17 cellular contexts compared by ENCODE assay signal in genomic region chr4:95358320-95358889, GRCh38.
DNase-seq lines count a peak whose midpoint lies in the region; ATAC-seq and TF ChIP-seq lines count a peak whose summit lies in the region.
"Had no signal": no experiment of that assay in that cellular context is flagged by ENCODE, and none has a peak within 500 bp of the region (broad histone marks: within the 10 kb centered on the region; RNA-seq: fewer than 3 reads in every experiment).

No MANE protein-coding gene starts in this region.

- H3K9me3 ChIP-seq in upper lobe of right lung (no peaks in the 10 kb centered on the region), colonic mucosa (no peaks in the 10 kb centered on the region)

- H3K4me1 ChIP-seq in upper lobe of right lung (peaks cover 20% of the 10 kb centered on the region), colonic mucosa (no peaks in the 10 kb centered on the region)

- intact Hi-C loops in upper lobe of right lung (cut with DNase I) (no loop called here), colonic mucosa (cut with DNase I) (no loop called here)

- peaks cover 48% of the 10 kb centered on the region for H3K4me1 Mint-ChIP-seq in mesothelial cell of epicardium
- H3K4me1 Mint-ChIP-seq: B cell; CD4-positive, CD25-positive, alpha-beta regulatory T cell had no signal

- no peaks in the 10 kb centered on the region for H3K36me3 ChIP-seq in upper lobe of right lung
- no peaks in the 10 kb centered on the region for H3K36me3 ChIP-seq in colonic mucosa

- no peak for TF ChIP-seq CTCF in mesothelial cell of epicardium (IDR thresholded peaks at IDR 0.05; ENCODE audit: unreplicated experiment)
- no peak for TF ChIP-seq CTCF in upper lobe of right lung (IDR thresholded peaks at IDR 0.05)
- no peak for TF ChIP-seq CTCF in colonic mucosa (IDR thresholded peaks at IDR 0.05)

- H3K27ac ChIP-seq in upper lobe of right lung: no peak overlapping the region
- no peak overlapping the region for H3K27ac ChIP-seq in colonic mucosa
- H3K27ac ChIP-seq: RWPE1 had no signal

- no peaks in the 10 kb centered on the region for H3K27me3 ChIP-seq in upper lobe of right lung
- no peaks in the 10 kb centered on the region for H3K27me3 ChIP-seq in colonic mucosa

- no peak overlapping the region for H3K4me3 Mint-ChIP-seq in mesothelial cell of epicardium
- H3K4me3 Mint-ChIP-seq: B cell; CD4-positive, CD25-positive, alpha-beta regulatory T cell had no signal

- no peaks in the 10 kb centered on the region for H3K27me3 Mint-ChIP-seq in mesothelial cell of epicardium (ENCODE audit: low read depth)
- H3K27me3 Mint-ChIP-seq: B cell; CD4-positive, CD25-positive, alpha-beta regulatory T cell had no signal

- no peak overlapping the region for H3K4me3 ChIP-seq in upper lobe of right lung
- no peak overlapping the region for H3K4me3 ChIP-seq in colonic mucosa

- H3K9me3 Mint-ChIP-seq in mesothelial cell of epicardium: peaks cover 5% of the 10 kb centered on the region

- peak; percentile 71 for ATAC-seq in upper lobe of right lung
- ATAC-seq in HG03159 (IDR thresholded peaks at IDR 0.05; ENCODE audit: unreplicated experiment): no peak

- DNase-seq in M059J (ENCODE audit: low read depth) (peak; percentile 20), foreskin melanocyte (peak; percentile 21), mesothelial cell of epicardium (ENCODE audit: low spot score in 2 of 2, unreplicated experiment in 2 of 2) (no peak), upper lobe of right lung (no peak), NCI-H2081 treated with DMSO at 0.1 percent for 48 hours (lab: John Stamatoyannopoulos, UW) (no peak), colonic mucosa (no peak)
- DNase-seq: CD4-positive, CD25-positive, alpha-beta regulatory T cell; DMS79 treated with DMSO at 0.1 percent for 48 hours; HCEC 1CT; MV-4-11; NCI-H1417; NCI-H187 treated with DMSO at 0.1 percent for 48 hours; NCI-H446 treated with DMSO at 0.1 percent for 48 hours; NCI-H748 treated with DMSO at 0.1 percent for 48 hours had no signal

- peaks cover 16% of the 10 kb centered on the region for H3K36me3 Mint-ChIP-seq in mesothelial cell of epicardium
- H3K36me3 Mint-ChIP-seq: CD4-positive, CD25-positive, alpha-beta regulatory T cell had no signal

- H3K27ac Mint-ChIP-seq in mesothelial cell of epicardium: peak overlapping the region; percentile 91
- H3K27ac Mint-ChIP-seq: B cell; CD4-positive, CD25-positive, alpha-beta regulatory T cell had no signal

- no peak overlapping the region for H3K9ac ChIP-seq in colonic mucosa (ENCODE audit: low read depth in 2 of 2, low read length in 2 of 2)

Comparison
In these comparisons a context has a peak if more than half of its experiments do, and no peak if none do; other contexts are left out.
1. DNase-seq: peak in M059J (single experiment) and foreskin melanocyte (single experiment); none in mesothelial cell of epicardium (0 of 2), upper lobe of right lung (single experiment), NCI-H2081 treated with DMSO at 0.1 percent for 48 hours (single experiment) and colonic mucosa (single experiment).